In genomic region chr15:39987831-39988230, GRCh38 we compare ENCODE assay signal across 29 cellular contexts.
"Had no signal": no experiment of that assay in that cellular context is flagged by ENCODE, and none has a peak within 500 bp of the region (broad histone marks: within the 10 kb centered on the region; RNA-seq: fewer than 3 reads in every experiment).

No MANE protein-coding gene starts in this region.

- DNase-seq: activated B cell treated with CpG ODN at 0.5 μM for 24 hours; activated CD4-positive, alpha-beta T cell treated with anti-CD3 and anti-CD28 coated beads for 48 hours; activated CD4-positive, alpha-beta T cell treated with anti-CD3 and anti-CD28 coated beads, Interleukin-2, amount 50 U/mL, for 1 hour; activated CD4-positive, alpha-beta T cell treated with anti-CD3 and anti-CD28 coated beads, Interleukin-2, amount 50 U/mL, for 48 hours; activated CD8-positive, alpha-beta memory T cell treated with anti-CD3 and anti-CD28 coated beads for 24 hours; activated CD8-positive, alpha-beta T cell treated with anti-CD3 and anti-CD28 coated beads for 36 hours; activated gamma-delta T cell; activated naive CD4-positive, alpha-beta T cell; activated naive CD4-positive, alpha-beta T cell treated with anti-CD3 and anti-CD28 coated beads, Interleukin-2, amount 10 ng/mL, durations not matched to agents 7 days and 5 days; activated naive CD8-positive, alpha-beta T cell treated with anti-CD3 and anti-CD28 coated beads, Interleukin-2, amount 10 ng/mL, durations not matched to agents 7 days and 5 days; activated T-cell treated with anti-CD3 and anti-CD28 coated beads, Interleukin-2, amount 50 U/mL, for 48 hours; central memory CD4-positive, alpha-beta T cell; cerebellar nuclear complex; colonic mucosa; effector CD8-positive, alpha-beta T cell; esophagus squamous epithelium; foreskin fibroblast; head of caudate nucleus; T-helper 1 cell; T-helper 17 cell had no signal

- H3K4me1 Mint-ChIP-seq: activated B cell treated with CpG ODN at 0.5 μM for 24 hours; activated naive CD4-positive, alpha-beta T cell treated with anti-CD3 and anti-CD28 coated beads, Interleukin-2, amount 10 ng/mL, durations not matched to agents 7 days and 5 days; brain had no signal

- H3K36me3 ChIP-seq: breast epithelium, colonic mucosa had no signal

- H3K27ac ChIP-seq: ascending aorta, breast epithelium, cardiac muscle cell, colonic mucosa, epithelial cell of prostate, esophagus squamous epithelium had no signal

- H3K27me3 ChIP-seq: ascending aorta, breast epithelium, cardiac muscle cell, colonic mucosa, esophagus squamous epithelium had no signal

- ATAC-seq: activated CD4-positive, CD25-positive, alpha-beta regulatory T cell treated with anti-CD3 and anti-CD28 coated beads, Interleukin-2, amount 50 U/mL, for 24 hours; activated CD8-positive, alpha-beta T cell treated with anti-CD3 and anti-CD28 coated beads for 36 hours; activated naive CD4-positive, alpha-beta T cell treated with anti-CD3 and anti-CD28 coated beads, Interleukin-2, amount 50 U/mL, for 72 hours; T-helper 17 cell had no signal

- H3K9me3 ChIP-seq: ascending aorta, breast epithelium, colonic mucosa, esophagus squamous epithelium had no signal

- H3K4me3 Mint-ChIP-seq: activated B cell treated with CpG ODN at 0.5 μM for 24 hours; activated CD8-positive, alpha-beta T cell treated with anti-CD3 and anti-CD28 coated beads for 36 hours; activated naive CD4-positive, alpha-beta T cell treated with anti-CD3 and anti-CD28 coated beads, Interleukin-2, amount 10 ng/mL, durations not matched to agents 7 days and 5 days; activated naive CD8-positive, alpha-beta T cell treated with anti-CD3 and anti-CD28 coated beads, Interleukin-2, amount 10 ng/mL, durations not matched to agents 7 days and 5 days; brain; T-helper 17 cell had no signal

- H3K27me3 Mint-ChIP-seq: activated B cell treated with CpG ODN at 0.5 μM for 24 hours; activated CD8-positive, alpha-beta T cell treated with anti-CD3 and anti-CD28 coated beads for 36 hours; activated naive CD4-positive, alpha-beta T cell treated with anti-CD3 and anti-CD28 coated beads, Interleukin-2, amount 10 ng/mL, durations not matched to agents 7 days and 5 days; activated naive CD8-positive, alpha-beta T cell treated with anti-CD3 and anti-CD28 coated beads, Interleukin-2, amount 10 ng/mL, durations not matched to agents 7 days and 5 days; brain; T-helper 17 cell had no signal

- H3K27ac Mint-ChIP-seq: activated B cell treated with CpG ODN at 0.5 μM for 24 hours; activated CD8-positive, alpha-beta T cell treated with anti-CD3 and anti-CD28 coated beads for 36 hours; activated naive CD4-positive, alpha-beta T cell treated with anti-CD3 and anti-CD28 coated beads, Interleukin-2, amount 10 ng/mL, durations not matched to agents 7 days and 5 days; activated naive CD4-positive, alpha-beta T cell treated with anti-CD3 and anti-CD28 coated beads, Interleukin-2, amount 50 U/mL, for 72 hours; activated naive CD8-positive, alpha-beta T cell treated with anti-CD3 and anti-CD28 coated beads, Interleukin-2, amount 10 ng/mL, durations not matched to agents 7 days and 5 days; brain; T-helper 17 cell had no signal

- H3K9me3 Mint-ChIP-seq: activated B cell treated with CpG ODN at 0.5 μM for 24 hours had no signal

- FAIRE-seq: endometrium, endothelial cell of umbilical vein had no signal

- H3K4me1 ChIP-seq: ascending aorta, breast epithelium, colonic mucosa, esophagus squamous epithelium had no signal

- H3K4me3 ChIP-seq: ascending aorta, breast epithelium, cardiac muscle cell, colonic mucosa, esophagus squamous epithelium had no signal
